Comparison of ENCODE assay signal across 10 cellular contexts in the genomic region with DNA sequence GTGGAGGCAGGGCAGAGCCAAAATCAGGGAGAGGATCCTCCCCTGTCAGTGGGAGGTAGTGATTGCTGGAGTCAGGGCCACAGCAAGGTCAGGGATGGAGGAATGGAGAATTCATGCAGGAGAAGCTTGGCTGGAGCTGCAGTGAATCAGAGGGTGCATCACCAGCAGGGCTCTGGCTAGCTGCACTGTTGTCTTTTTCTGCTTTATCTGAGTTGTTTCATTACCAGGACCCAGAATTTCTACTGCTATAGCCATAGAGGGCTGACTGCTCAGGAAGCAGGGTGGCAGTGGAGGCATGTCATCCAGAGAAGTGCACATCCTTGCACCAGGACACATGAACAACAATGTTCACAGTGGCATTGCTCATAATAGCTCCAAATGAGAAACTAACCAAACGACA.
DNase-seq lines count a peak whose midpoint lies in the region; ATAC-seq and TF ChIP-seq lines count a peak whose summit lies in the region.
"Had no signal": no experiment of that assay in that cellular context is flagged by ENCODE, and none has a peak within 500 bp of the region (broad histone marks: within the 10 kb centered on the region; RNA-seq: fewer than 3 reads in every experiment).

No MANE protein-coding gene starts in this region.

- H3K23me2 ChIP-seq in H9 (ENCODE audit: insufficient read length, low read depth, low read length, poor library complexity, severe bottlenecking) = no peaks in the 10 kb centered on the region

- no peak overlapping the region for H4K8ac ChIP-seq in H9 (replicated peaks; ENCODE audit: insufficient read length, low read depth, low read length)

- H3K4ac ChIP-seq in H9 (ENCODE audit: low read depth, low read length) = no peak overlapping the region

- H3K4me1 Mint-ChIP-seq in H9 = peaks cover 0 to 7% of the 10 kb centered on the region in 2 experiments; a peak in 2 of 4 replicates

- H3K79me1 ChIP-seq in H9 (ENCODE audit: insufficient read depth, low read depth, low read length, poor library complexity, severe bottlenecking) = no peaks in the 10 kb centered on the region

- DNase-seq in AG20443 (ENCODE audit: low spot score) = peak; percentile 87
- peak; percentile 66 for DNase-seq in left cardiac atrium
- DNase-seq in posterior vena cava (ENCODE audit: low spot score) = peak; percentile 88
- DNase-seq in A673 (ENCODE audit: low spot score) = no peak
- no peak for DNase-seq in H9
- DNase-seq: CD8-positive, alpha-beta T cell; glutamatergic neuron had no signal

- H3K9me3 Mint-ChIP-seq in H9 = no peaks in the 10 kb centered on the region
- H3K9me3 Mint-ChIP-seq: CD8-positive, alpha-beta T cell had no signal

- H3K79me2 ChIP-seq in H9 (ENCODE audit: insufficient read depth, low read length) = no peaks in the 10 kb centered on the region

- ATAC-seq in left cardiac atrium (peak in 1 of 2 donors; percentile 91), GM18498 (IDR thresholded peaks at IDR 0.05; ENCODE audit: unreplicated experiment) (no peak), GM19023 (IDR thresholded peaks at IDR 0.05; ENCODE audit: unreplicated experiment) (no peak)
- ATAC-seq: CD8-positive, alpha-beta T cell had no signal

- POLR2A ChIA-PET in A673 (lab: Charles Lee; ENCODE audit: low non-redundant PET) = no interaction called here

- H2AFZ ChIP-seq in H9 (ENCODE audit: low read length) = no peak overlapping the region

- H4K5ac ChIP-seq in H9 (ENCODE audit: insufficient read length, low read depth, low read length) = no peak overlapping the region

- no peak overlapping the region for H2BK15ac ChIP-seq in H9 (ENCODE audit: low read depth, low read length)

- TF ChIP-seq CTCF in A673 (conservative IDR thresholded peaks at IDR 0.05; ENCODE audit: low read depth, low read length) = no peak
- no peak for TF ChIP-seq CTCF in H9 (conservative IDR thresholded peaks at IDR 0.05)

- no peak overlapping the region for H2BK12ac ChIP-seq in H9 (ENCODE audit: insufficient read length, low read depth, low read length)

- no peak overlapping the region for H3K56ac ChIP-seq in H9 (ENCODE audit: insufficient read length, low read depth, low read length)

- H2BK120ac ChIP-seq in H9 (ENCODE audit: low read depth, low read length, poor library complexity, severe bottlenecking) = no peak overlapping the region

- H2BK20ac ChIP-seq in H9 (ENCODE audit: low read depth, low read length, poor library complexity, severe bottlenecking) = no peak overlapping the region

- H3K9ac ChIP-seq in H9 (ENCODE audit: extremely low read depth, insufficient read length, low read length) = no peak overlapping the region

- no TSS peak for BruUV-seq in A673 (replicated peaks; lab: Mats Ljungman, UMichigan)

- no peak overlapping the region for H2AK5ac ChIP-seq in H9 (ENCODE audit: insufficient read length, low read length)

- H3K36me3 Mint-ChIP-seq in H9 (ENCODE audit: insufficient read depth in 1 of 3, low read depth in 3 of 3) = no peaks in the 10 kb centered on the region
- H3K36me3 Mint-ChIP-seq: CD8-positive, alpha-beta T cell had no signal

- no peaks in the 10 kb centered on the region for H3K9me3 ChIP-seq in A673 (ENCODE audit: low read depth, low read length, poor library complexity, severe bottlenecking)
- no peaks in the 10 kb centered on the region for H3K9me3 ChIP-seq in H9 (ENCODE audit: control insufficient read depth, low read depth, low read length)

- H3K27me3 ChIP-seq in A673 (replicated peaks; ENCODE audit: insufficient read depth, low read depth, low read length, poor library complexity) = no peaks in the 10 kb centered on the region
- H3K27me3 ChIP-seq in H9 (ENCODE audit: insufficient read depth, low read length) = no peaks in the 10 kb centered on the region

- no CpG with 5 or more reads among the region's 1 CpG for WGBS in H9 (ENCODE audit: extremely low coverage, insufficient read length, low lambda C conversion rate)

- no peak overlapping the region for H3K4me3 ChIP-seq in A673 (ENCODE audit: low read depth, low read length, poor library complexity, severe bottlenecking)

- no peaks in the 10 kb centered on the region for H3K4me1 ChIP-seq in A673 (ENCODE audit: insufficient read depth, low read length, poor library complexity, severe bottlenecking)
- no peaks in the 10 kb centered on the region for H3K4me1 ChIP-seq in H9 (ENCODE audit: insufficient read depth, low read length)

- H4K20me1 ChIP-seq in H9 (ENCODE audit: control insufficient read depth, insufficient read depth, insufficient read length) = no peaks in the 10 kb centered on the region

- H3K27ac ChIP-seq in angular gyrus (ENCODE audit: low read depth, low read length) (peak overlapping the region; percentile 92), A673 (ENCODE audit: low read depth, low read length, poor library complexity, severe bottlenecking) (no peak overlapping the region), H9 (ENCODE audit: insufficient read length, low read depth, low read length) (no peak overlapping the region)

- no peak overlapping the region for H3K4me2 ChIP-seq in H9 (ENCODE audit: insufficient read depth, insufficient read length, low read length)

- H3K18ac ChIP-seq in H9 (ENCODE audit: insufficient read length, low read depth, low read length) = no peak overlapping the region

- no peak overlapping the region for H2BK5ac ChIP-seq in H9 (ENCODE audit: insufficient read length, low read length)

- H3K36me3 ChIP-seq in A673 (ENCODE audit: insufficient read depth, low read length, poor library complexity, severe bottlenecking) = no peaks in the 10 kb centered on the region

- H3T11ph ChIP-seq in H9 (ENCODE audit: low read length) = no peak overlapping the region

- no peak overlapping the region for H3K14ac ChIP-seq in H9 (ENCODE audit: insufficient read depth, low read length)

- intact Hi-C loops in left cardiac atrium (cut with DNase I) = no loop called here
- intact Hi-C loops in posterior vena cava (cut with DNase I) = no loop called here
- intact Hi-C loops in A673 (cut with micrococcal nuclease; ENCODE audit: unreplicated experiment) = no loop called here

- H3K23ac ChIP-seq in H9 (ENCODE audit: insufficient read length, low read depth, low read length) = no peak overlapping the region

- H3K4me3 Mint-ChIP-seq in H9 = no peak overlapping the region
- H3K4me3 Mint-ChIP-seq: CD8-positive, alpha-beta T cell had no signal

- no peak overlapping the region for H3K27ac Mint-ChIP-seq in H9
- H3K27ac Mint-ChIP-seq: CD8-positive, alpha-beta T cell had no signal

- peaks cover 7% of the 10 kb centered on the region; the same call in 1 of the 2 replicates for H3K27me3 Mint-ChIP-seq in H9 (ENCODE audit: low read depth)

- no peak overlapping the region for H4K91ac ChIP-seq in H9 (ENCODE audit: insufficient read length, low read depth, low read length)

- CTCF ChIA-PET in A673 (lab: Charles Lee) = no interaction called here

Comparison
In these comparisons a context has a peak if more than half of its experiments do, and no peak if none do; other contexts are left out.
1. DNase-seq: peak in AG20443 (single experiment), left cardiac atrium (single experiment) and posterior vena cava (single experiment); none in A673 (single experiment) and H9 (single experiment).